In the genomic region with DNA sequence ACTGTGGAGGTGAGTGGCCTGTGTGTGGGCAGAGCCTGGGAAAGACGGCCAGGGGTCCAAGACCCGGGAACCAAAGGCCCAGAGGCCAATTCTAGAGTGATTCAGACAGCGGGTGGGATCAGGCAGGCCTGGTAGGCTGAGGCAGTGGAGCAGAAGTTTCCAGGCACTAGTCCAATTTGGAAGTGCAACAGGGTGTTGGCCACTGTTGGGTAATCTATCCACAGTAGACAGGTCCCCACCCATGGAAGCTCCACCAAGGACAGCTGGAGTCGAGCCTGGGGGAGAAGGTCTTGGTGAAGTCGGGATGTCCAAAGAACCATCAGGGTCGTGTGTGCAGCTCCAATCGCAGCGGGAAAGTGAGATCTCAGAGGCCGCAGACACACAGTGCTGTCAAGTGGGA, we compare ENCODE assay signal across 20 cellular contexts.
DNase-seq lines count a peak whose midpoint lies in the region; ATAC-seq and TF ChIP-seq lines count a peak whose summit lies in the region.
"Had no signal": no experiment of that assay in that cellular context is flagged by ENCODE, and none has a peak within 500 bp of the region (broad histone marks: within the 10 kb centered on the region; RNA-seq: fewer than 3 reads in every experiment).

No MANE protein-coding gene starts in this region.

- no peak overlapping the region for H3K9ac ChIP-seq in trophoblast cell (ENCODE audit: low read length)

- intact Hi-C loops in left cardiac atrium (cut with DNase I) (no loop called here), thyroid gland (cut with DNase I) (no loop called here)

- peak; percentile 75 for DNase-seq in coronary artery (ENCODE audit: low spot score)
- DNase-seq in left cardiac atrium, result peak; percentile 51
- DNase-seq in trophoblast cell, result no peak
- no peak for DNase-seq in upper lobe of left lung
- DNase-seq in T-helper 2 cell, result no peak
- no peak for DNase-seq in GM20000 (ENCODE audit: low spot score)
- DNase-seq in thyroid gland, result no peak
- no peak for DNase-seq in stimulated activated CD4-positive, alpha-beta T cell treated with anti-CD3 and anti-CD28 coated beads, Interleukin-2, amount 100 ng/mL, for 48 hours
- DNase-seq: activated CD4-positive, alpha-beta T cell treated with anti-CD3 and anti-CD28 coated beads, Interleukin-2, amount 50 U/mL, for 1 hour; activated naive CD8-positive, alpha-beta T cell treated with anti-CD3 and anti-CD28 coated beads for 36 hours; EL; foreskin melanocyte; IMR-90; NCI-H1417; NCI-H2081 treated with DMSO at 0.1 percent for 48 hours; OCI-M1; T-helper 9 cell had no signal

- H2BK5ac ChIP-seq in trophoblast cell (ENCODE audit: low read depth, low read length, poor library complexity), result no peak overlapping the region

- H3K79me1 ChIP-seq in trophoblast cell (ENCODE audit: low read length), result peaks cover 10% of the 10 kb centered on the region

- TF ChIP-seq EP300 in upper lobe of left lung (IDR thresholded peaks at IDR 0.05), result no peak

- no peak overlapping the region for H3K4me2 ChIP-seq in trophoblast cell (ENCODE audit: low read length)

- H4K8ac ChIP-seq in trophoblast cell (ENCODE audit: low read depth, low read length), result no peak overlapping the region

- H3K27ac ChIP-seq in coronary artery, result peak overlapping the region in 1 of 2 donors; percentile 51
- no peak overlapping the region for H3K27ac ChIP-seq in trophoblast cell (ENCODE audit: low read depth, low read length)
- no peak overlapping the region for H3K27ac ChIP-seq in upper lobe of left lung
- H3K27ac ChIP-seq in thyroid gland, result no peak overlapping the region
- H3K27ac ChIP-seq: epithelial cell of prostate had no signal

- no peak overlapping the region for H2AFZ ChIP-seq in trophoblast cell (ENCODE audit: insufficient read depth, low read length, poor library complexity)

- peaks cover 13 to 16% of the 10 kb centered on the region in 2 experiments for H3K4me1 ChIP-seq in trophoblast cell (ENCODE audit: control insufficient read depth in 1 of 2, insufficient read depth in 2 of 2, low read length in 2 of 2)
- H3K4me1 ChIP-seq in upper lobe of left lung, result no peaks in the 10 kb centered on the region
- H3K4me1 ChIP-seq in thyroid gland, result peaks cover 0 to 5% of the 10 kb centered on the region in 2 donors

- no peak overlapping the region for H3K4ac ChIP-seq in trophoblast cell (ENCODE audit: low read depth, low read length)

- H2AK5ac ChIP-seq in trophoblast cell (ENCODE audit: low read length), result no peak overlapping the region

- H4K12ac ChIP-seq in trophoblast cell (ENCODE audit: low read depth, low read length), result no peak overlapping the region

- no peak overlapping the region for H2BK120ac ChIP-seq in trophoblast cell (ENCODE audit: insufficient read depth, low read length, poor library complexity)

- H2BK12ac ChIP-seq in trophoblast cell (ENCODE audit: low read length), result peak overlapping the region; percentile 27

- H3K36me3 ChIP-seq in trophoblast cell (ENCODE audit: control insufficient read depth in 1 of 2, insufficient read depth in 2 of 2, low read length in 2 of 2), result no peaks in the 10 kb centered on the region
- no peaks in the 10 kb centered on the region for H3K36me3 ChIP-seq in upper lobe of left lung
- no peaks in the 10 kb centered on the region for H3K36me3 ChIP-seq in thyroid gland

- WGBS in trophoblast cell (ENCODE audit: extremely low coverage, insufficient coverage, insufficient read length), result no CpG with 5 or more reads among the region's 9 CpGs
- WGBS in upper lobe of left lung, 2 donors, result 87 to 89% methylated on average over 8 to 9 of the region's 9 CpGs
- WGBS in thyroid gland, 2 donors, result 78 to 80% methylated on average over 9 of the region's 9 CpGs

- peak in 1 of 2 donors; percentile 88 for ATAC-seq in left cardiac atrium
- peak; percentile 27 to 87 for ATAC-seq in upper lobe of left lung (ENCODE audit: low FRiP score in 2 of 2)
- ATAC-seq: stimulated activated effector memory CD8-positive, alpha-beta T cell treated with anti-CD3 and anti-CD28 coated beads, Interleukin-12 subunit alpha, Interleukin-12 subunit beta, amount 100 ng/mL, for 72 hours had no signal

- no peak overlapping the region for H4K91ac ChIP-seq in trophoblast cell (ENCODE audit: low read depth, low read length)

- H3K9me3 ChIP-seq in trophoblast cell (ENCODE audit: insufficient read depth, low read depth, low read length) (no peaks in the 10 kb centered on the region), upper lobe of left lung (no peaks in the 10 kb centered on the region), thyroid gland (no peaks in the 10 kb centered on the region)

- H3K27me3 ChIP-seq in trophoblast cell (ENCODE audit: insufficient read depth, low read length) (no peaks in the 10 kb centered on the region), upper lobe of left lung (no peaks in the 10 kb centered on the region), thyroid gland (no peaks in the 10 kb centered on the region)

- TF ChIP-seq POLR2A in upper lobe of left lung (IDR thresholded peaks at IDR 0.05), result no peak
- TF ChIP-seq POLR2A in thyroid gland (IDR thresholded peaks at IDR 0.05), result no peak

- H3K79me2 ChIP-seq in trophoblast cell (ENCODE audit: control insufficient read depth, insufficient read depth, low read length, poor library complexity), result no peaks in the 10 kb centered on the region

- no peak overlapping the region for H3K18ac ChIP-seq in trophoblast cell (ENCODE audit: low read length)

- H3K4me3 ChIP-seq in coronary artery (no peak overlapping the region), trophoblast cell (ENCODE audit: low read depth, low read length) (no peak overlapping the region), upper lobe of left lung (no peak overlapping the region), thyroid gland (replicated peaks in 1 of 3) (no peak overlapping the region)
- H3K4me3 ChIP-seq: lung had no signal

- no peak overlapping the region for H3K14ac ChIP-seq in trophoblast cell (ENCODE audit: low read length)

- H3K23ac ChIP-seq in trophoblast cell (ENCODE audit: low read length), result no peak overlapping the region

- no peak for TF ChIP-seq CTCF in coronary artery (IDR thresholded peaks at IDR 0.05)
- no peak for TF ChIP-seq CTCF in upper lobe of left lung (IDR thresholded peaks at IDR 0.05)
- no peak for TF ChIP-seq CTCF in GM20000 (IDR thresholded peaks at IDR 0.05; ENCODE audit: extremely low read depth, missing control alignments)
- TF ChIP-seq CTCF in thyroid gland (IDR thresholded peaks at IDR 0.05), result no peak

Comparison
In these comparisons a context has a peak if more than half of its experiments do, and no peak if none do; other contexts are left out.
1. DNase-seq: peak in coronary artery (single experiment) and left cardiac atrium (single experiment); none in trophoblast cell (0 of 2), upper lobe of left lung (0 of 2), T-helper 2 cell (0 of 5), GM20000 (single experiment), thyroid gland (0 of 2) and stimulated activated CD4-positive, alpha-beta T cell treated with anti-CD3 and anti-CD28 coated beads, Interleukin-2, amount 100 ng/mL, for 48 hours (0 of 2).